In genomic region chr2:170974304-170974993, GRCh38 we compare ENCODE assay signal across 8 cellular contexts. TPM values are rescaled to one million over a fixed set of nuclear protein-coding genes. Genes with fewer than 3 reads are reported as not detected.
DNase-seq lines count a peak whose midpoint lies in the region; ATAC-seq and TF ChIP-seq lines count a peak whose summit lies in the region.

No MANE protein-coding gene starts in this region.

- H3K9ac ChIP-seq in ES-I3 (ENCODE audit: low read depth, low read length): peak overlapping the region; percentile 69; the same call in 1 of the 2 replicates

- intact Hi-C loops in sigmoid colon (cut with DNase I): loop anchor here (5.0 kb wide), 3 partner anchors 47 to 548 kb away; partner anchors contain the start of genes CYBRD1 and GORASP2

- DNase-seq in RPMI7951 (ENCODE audit: low read depth) (peak; percentile 61), fibroblast of pulmonary artery (ENCODE audit: low read depth) (peak; percentile 23), sigmoid colon (no peak)
- DNase-seq in stimulated activated naive CD4-positive, alpha-beta T cell treated with Interleukin-2 at 50 U/mL for 16 hours (lab: John Stamatoyannopoulos, UW): no peak

- no peak for ATAC-seq in HG02981 (IDR thresholded peaks at IDR 0.05; ENCODE audit: unreplicated experiment)
- ATAC-seq in GM21515 (IDR thresholded peaks at IDR 0.05; ENCODE audit: unreplicated experiment): no peak
- no peak for ATAC-seq in GM18907 (IDR thresholded peaks at IDR 0.05; ENCODE audit: unreplicated experiment)

- H3K36me3 ChIP-seq in ES-I3 (ENCODE audit: insufficient read depth, low read length): no peaks in the 10 kb centered on the region
- no peaks in the 10 kb centered on the region for H3K36me3 ChIP-seq in sigmoid colon

- 37 to 76% methylated on average over 11 of the region's 11 CpGs for WGBS in sigmoid colon, 2 donors

- H3K9me3 ChIP-seq in ES-I3 (ENCODE audit: control insufficient read depth, insufficient read depth, low read length): no peaks in the 10 kb centered on the region
- H3K9me3 ChIP-seq in sigmoid colon: no peaks in the 10 kb centered on the region

- H3K27me3 ChIP-seq in sigmoid colon: no peaks in the 10 kb centered on the region

- TF ChIP-seq CTCF in fibroblast of pulmonary artery (IDR thresholded peaks at IDR 0.05; ENCODE audit: low read length, missing control alignments) (no peak), sigmoid colon (IDR thresholded peaks at IDR 0.05) (no peak)

- peak overlapping the region; percentile 80 to 89 (median 86) for H3K27ac ChIP-seq in sigmoid colon

- TF ChIP-seq EP300 in sigmoid colon (IDR thresholded peaks at IDR 0.05): no peak

- no peak for TF ChIP-seq POLR2A in sigmoid colon (IDR thresholded peaks at IDR 0.05)

- H3K4me1 ChIP-seq in ES-I3 (ENCODE audit: insufficient read depth, low read length): peaks cover 5% of the 10 kb centered on the region; the same call in 1 of the 2 replicates
- peaks cover 0 to 18% (median 17%) of the 10 kb centered on the region in 4 donors for H3K4me1 ChIP-seq in sigmoid colon

- H3K4me3 ChIP-seq in fibroblast of pulmonary artery (replicated peaks; ENCODE audit: low read depth, low read length): no peak overlapping the region
- peak overlapping the region; percentile 61 to 86 (median 74) for H3K4me3 ChIP-seq in sigmoid colon

RNA-seq across cellular contexts. Expression of gene GORASP2, which starts 45.4 kb away (rescaled TPM):
- total RNA-seq in RPMI7951 (2014; rRNA removed; shearing (Covaris generic)): 41.4 and 49.5 TPM in 2 replicates
- 10 to 100 TPM; 32.4 to 51.4 (median 41.8) TPM for total RNA-seq in sigmoid colon
- polyA plus RNA-seq in sigmoid colon: 10 to 100 TPM; 41.4 to 53.8 (median 52.0) TPM

Comparison
In these comparisons a context has a peak if more than half of its experiments do, and no peak if none do; other contexts are left out.
1. DNase-seq: peak in RPMI7951 (single experiment) and fibroblast of pulmonary artery (single experiment); none in sigmoid colon (single experiment) and stimulated activated naive CD4-positive, alpha-beta T cell treated with Interleukin-2 at 50 U/mL for 16 hours (single experiment).